21 cellular contexts compared by ENCODE assay signal in genomic region chr12:114955414-114956014, GRCh38.
A peak's percentile ranks its signal among the peaks of the same experiment; 100 is the strongest.
DNase-seq lines count a peak whose midpoint lies in the region; TF ChIP-seq lines count a peak whose summit lies in the region.
"Had no signal": no experiment of that assay in that cellular context is flagged by ENCODE, and none has a peak within 500 bp of the region (broad histone marks: within the 10 kb centered on the region; RNA-seq: fewer than 3 reads in every experiment).

No MANE protein-coding gene starts in this region.

- H3K4me3 ChIP-seq in ascending aorta = no peak overlapping the region
- H3K4me3 ChIP-seq: colonic mucosa had no signal

- no peaks in the 10 kb centered on the region for H3K9me3 Mint-ChIP-seq in chondrocyte (ENCODE audit: low read depth)
- H3K9me3 Mint-ChIP-seq: neural crest cell had no signal

- no peak overlapping the region for H3K27ac ChIP-seq in ascending aorta
- H3K27ac ChIP-seq: colonic mucosa had no signal

- H3K4me1 ChIP-seq in ascending aorta = no peaks in the 10 kb centered on the region
- H3K4me1 ChIP-seq: colonic mucosa had no signal

- no peaks in the 10 kb centered on the region for H3K36me3 ChIP-seq in ascending aorta
- H3K36me3 ChIP-seq: colonic mucosa had no signal

- no peak overlapping the region for H3K27ac Mint-ChIP-seq in chondrocyte (ENCODE audit: unreplicated experiment)
- H3K27ac Mint-ChIP-seq: activated CD4-positive, alpha-beta memory T cell treated with anti-CD3 and anti-CD28 coated beads for 36 hours; CD4-positive, alpha-beta memory T cell; WTC11 had no signal

- TF ChIP-seq CTCF in chondrocyte (IDR thresholded peaks at IDR 0.05) (no peak), ascending aorta (IDR thresholded peaks at IDR 0.05) (no peak)

- no peaks in the 10 kb centered on the region for H3K27me3 ChIP-seq in ascending aorta
- H3K27me3 ChIP-seq: colonic mucosa had no signal

- H3K9me3 ChIP-seq in ascending aorta = no peaks in the 10 kb centered on the region
- H3K9me3 ChIP-seq: colonic mucosa had no signal

- intact Hi-C loops in ascending aorta (cut with DNase I) = no loop called here

- H3K27me3 Mint-ChIP-seq in chondrocyte (ENCODE audit: low read depth) = no peaks in the 10 kb centered on the region
- H3K27me3 Mint-ChIP-seq: activated CD4-positive, alpha-beta memory T cell treated with anti-CD3 and anti-CD28 coated beads for 36 hours; CD4-positive, alpha-beta memory T cell had no signal

- peak; percentile 3 for DNase-seq in CD1c-positive myeloid dendritic cell (ENCODE audit: extremely low spot score)
- peak; percentile 16 for DNase-seq in LHCN-M2 (ENCODE audit: low read depth)
- DNase-seq in amniotic epithelial cell (ENCODE audit: low read depth) = peak; percentile 95
- peak; percentile 59 for DNase-seq in iris pigment epithelial cell (ENCODE audit: low read depth)
- no peak for DNase-seq in stimulated activated CD8-positive, alpha-beta memory T cell treated with anti-CD3 and anti-CD28 coated beads, Interleukin-4, amount 100 ng/mL, for 48 hours
- no peak for DNase-seq in chondrocyte (ENCODE audit: low spot score)
- DNase-seq in NCI-H187 (lab: John Stamatoyannopoulos, UW) = no peak
- DNase-seq in ascending aorta (ENCODE audit: low spot score in 2 of 2) = no peak
- DNase-seq: activated CD4-positive, alpha-beta memory T cell treated with anti-CD3 and anti-CD28 coated beads for 36 hours; activated naive CD4-positive, alpha-beta T cell treated with Interleukin-2 at 50 U/mL for 16 hours; activated T-cell treated with anti-CD3 and anti-CD28 coated beads for 4 hours; aorta; CD4-positive, alpha-beta memory T cell; colonic mucosa; DMS79; Kasumi-1; NCI-H1105 treated with DMSO at 0.1 percent for 48 hours; NCI-H526 treated with DMSO at 0.1 percent for 48 hours; T-helper 2 cell had no signal

- no peak overlapping the region for H3K4me3 Mint-ChIP-seq in chondrocyte (ENCODE audit: unreplicated experiment)
- H3K4me3 Mint-ChIP-seq: activated CD4-positive, alpha-beta memory T cell treated with anti-CD3 and anti-CD28 coated beads for 36 hours; CD4-positive, alpha-beta memory T cell; neural crest cell; WTC11 had no signal

- H3K4me1 Mint-ChIP-seq in chondrocyte (ENCODE audit: low read depth) = no peaks in the 10 kb centered on the region
- H3K4me1 Mint-ChIP-seq: CD4-positive, alpha-beta memory T cell; WTC11 had no signal

- no peaks in the 10 kb centered on the region for H3K36me3 Mint-ChIP-seq in chondrocyte (ENCODE audit: low read depth)
- H3K36me3 Mint-ChIP-seq: activated CD4-positive, alpha-beta memory T cell treated with anti-CD3 and anti-CD28 coated beads for 36 hours; CD4-positive, alpha-beta memory T cell; WTC11 had no signal

Comparison
In these comparisons a context has a peak if more than half of its experiments do, and no peak if none do; other contexts are left out.
1. DNase-seq: peak in CD1c-positive myeloid dendritic cell (single experiment), LHCN-M2 (single experiment), amniotic epithelial cell (single experiment) and iris pigment epithelial cell (single experiment); none in stimulated activated CD8-positive, alpha-beta memory T cell treated with anti-CD3 and anti-CD28 coated beads, Interleukin-4, amount 100 ng/mL, for 48 hours (single experiment), chondrocyte (single experiment), NCI-H187 (0 of 2) and ascending aorta (0 of 2).